2 cellular contexts compared by ENCODE assay signal in genomic region chr19:53576941-53577653, GRCh38.
TF ChIP-seq lines count a peak whose summit lies in the region.

No MANE protein-coding gene starts in this region.

TF ChIP-seq in GM12891, 5 proteins besides CTCF, POLR2A, EP300 and RAD21 (continued from another document):
- TF ChIP-seq POU2F2 (IDR thresholded peaks at IDR 0.05; ENCODE audit: low read depth, low read length) = no peak

TF ChIP-seq in K562, 482 proteins besides CTCF, POLR2A, EP300 and RAD21 (continued from another document):
- TF ChIP-seq CHAMP1 (IDR thresholded peaks at IDR 0.05) (no peak), HIVEP1 (CRISPR knock-in tag; IDR thresholded peaks at IDR 0.05) (no peak), ZNF274 (IDR thresholded peaks at IDR 0.05; ENCODE audit: borderline replicate concordance, low read depth, low read length) (peak; percentile 86), HMGXB4 (CRISPR knock-in tag; IDR thresholded peaks at IDR 0.05) (no peak), MEIS2 (IDR thresholded peaks at IDR 0.05; ENCODE audit: partially characterized antibody) (no peak), ZNF197 (CRISPR knock-in tag; IDR thresholded peaks at IDR 0.05; ENCODE audit: low read depth) (no peak)
